11 cellular contexts compared by ENCODE assay signal in genomic region chr1:201504179-201504631, GRCh38. TPM values are rescaled to one million over a fixed set of nuclear protein-coding genes. Genes with fewer than 3 reads are reported as not detected.
DNase-seq lines count a peak whose midpoint lies in the region; ATAC-seq, FAIRE-seq and TF ChIP-seq lines count a peak whose summit lies in the region.
"Had no signal": no experiment of that assay in that cellular context is flagged by ENCODE, and none has a peak within 500 bp of the region (broad histone marks: within the 10 kb centered on the region; RNA-seq: fewer than 3 reads in every experiment).

No MANE protein-coding gene starts in this region.

- FAIRE-seq in GM19239 (lab: Jason Lieb, UNC), result no peak

- H3K27me3 ChIP-seq in iPS-18a (ENCODE audit: control insufficient read depth, insufficient read depth, low read length) (no peaks in the 10 kb centered on the region), skeletal muscle tissue (ENCODE audit: control insufficient read depth in 3 of 3, insufficient read depth in 3 of 3, low read length in 3 of 3) (no peaks in the 10 kb centered on the region)

- H3K36me3 ChIP-seq in ES-I3 (ENCODE audit: insufficient read depth, low read length) (no peaks in the 10 kb centered on the region), iPS-18a (ENCODE audit: control insufficient read depth, low read depth, low read length) (no peaks in the 10 kb centered on the region), skeletal muscle tissue (ENCODE audit: control insufficient read depth in 3 of 3, insufficient read depth in 3 of 3, low read length in 3 of 3) (peaks cover 0 to 2% (median 0%) of the 10 kb centered on the region in 3 donors)
- H3K36me3 ChIP-seq: WERI-Rb-1 had no signal

- TF ChIP-seq CTCF in astrocyte of the cerebellum (IDR thresholded peaks at IDR 0.05; ENCODE audit: low read depth, low read length, missing control alignments), result no peak

- no peak for ATAC-seq in HG02798 (IDR thresholded peaks at IDR 0.05; ENCODE audit: poor library complexity, unreplicated experiment)
- no peak for ATAC-seq in HG02885 (IDR thresholded peaks at IDR 0.05; ENCODE audit: poor library complexity, unreplicated experiment)

- H3K4me1 ChIP-seq in ES-I3 (ENCODE audit: insufficient read depth, low read length) (peaks cover 58% of the 10 kb centered on the region), iPS-18a (ENCODE audit: control insufficient read depth, low read depth, low read length) (peaks cover 31% of the 10 kb centered on the region), skeletal muscle tissue (ENCODE audit: control insufficient read depth in 3 of 3, insufficient read depth in 3 of 3, low read length in 3 of 3) (peaks cover 47 to 59% (median 53%) of the 10 kb centered on the region in 3 donors)

- no peaks in the 10 kb centered on the region for H3K9me3 ChIP-seq in ES-I3 (ENCODE audit: control insufficient read depth, insufficient read depth, low read length)
- H3K9me3 ChIP-seq in iPS-18a (ENCODE audit: control insufficient read depth, low read depth, low read length), result no peaks in the 10 kb centered on the region
- H3K9me3 ChIP-seq in skeletal muscle tissue (ENCODE audit: control insufficient read depth in 3 of 3, low read length in 3 of 3), result no peaks in the 10 kb centered on the region

- H3K9ac ChIP-seq in ES-I3 (ENCODE audit: low read depth, low read length) (peak overlapping the region; percentile 38; the same call in 1 of the 2 replicates), iPS-18a (ENCODE audit: low read length) (peak overlapping the region; percentile 10), skeletal muscle tissue (ENCODE audit: low read depth in 1 of 3, low read length in 3 of 3) (peak overlapping the region in 2 of 3 donors; percentile 45 to 50)

- DNase-seq in astrocyte of the cerebellum (ENCODE audit: low read depth), result no peak
- DNase-seq in stimulated activated CD4-positive, alpha-beta T cell treated with anti-CD3 and anti-CD28 coated beads, Interleukin-1b, Interleukin-23, amount 100 ng/mL, for 48 hours, result no peak
- DNase-seq in GM19239 (ENCODE audit: insufficient read length, low spot score), result no peak
- DNase-seq: NCI-H82; stimulated activated CD4-positive, alpha-beta T cell treated with anti-CD3 and anti-CD28 coated beads, Interleukin-15, amount 100 ng/mL, for 24 hours; WERI-Rb-1 had no signal

- H3K4me3 ChIP-seq in astrocyte of the cerebellum (ENCODE audit: low read depth, low read length) (peak overlapping the region; percentile 75), iPS-18a (ENCODE audit: low read length) (no peak overlapping the region), skeletal muscle tissue (ENCODE audit: low read length in 3 of 3) (peak overlapping the region in 2 of 3 donors; percentile 0 to 49)

- H3K27ac ChIP-seq in iPS-18a (ENCODE audit: low read length), result no peak overlapping the region
- H3K27ac ChIP-seq in skeletal muscle tissue (ENCODE audit: low read depth, low read length), result peak overlapping the region; percentile 78
- H3K27ac ChIP-seq: WERI-Rb-1 had no signal

- in situ Hi-C loops in astrocyte of the cerebellum (cut with HindIII; ENCODE audit: low sequenced_read_pairs), result no loop called here

RNA-seq across cellular contexts. Expression of gene CSRP1, which starts 2.7 kb away (rescaled TPM):
- 42.8 TPM for total RNA-seq in skeletal muscle tissue

RNA-seq across cellular contexts. Expression of gene NAV1, which starts 34.7 kb away (rescaled TPM):
- 11.0 TPM for total RNA-seq in skeletal muscle tissue

RNA-seq across cellular contexts. Expression of gene PHLDA3, which starts 35.2 kb away (rescaled TPM):
- total RNA-seq in skeletal muscle tissue, result 8.9 TPM
